Comparison of ENCODE assay signal across 2 cellular contexts in genomic region chr22:30881361-30882180, GRCh38.
TF ChIP-seq lines count a peak whose summit lies in the region.

No MANE protein-coding gene starts in this region.

TF ChIP-seq in K562, 482 proteins besides CTCF, POLR2A, EP300 and RAD21 (continued from another document):
- TF ChIP-seq MGA (IDR thresholded peaks at IDR 0.05): peak; percentile 52
- TF ChIP-seq MNT (conservative IDR thresholded peaks at IDR 0.05): peak in 1 of 2 experiments; percentile 74; a peak in 2 of 4 replicates
- TF ChIP-seq ZBTB17 (CRISPR knock-in tag; IDR thresholded peaks at IDR 0.05): no peak

TF ChIP-seq in HepG2, 621 proteins besides CTCF, POLR2A, EP300 and RAD21 (continued from another document and continues in another):
- TF ChIP-seq AHDC1 (CRISPR knock-in tag; IDR thresholded peaks at IDR 0.05; ENCODE audit: borderline replicate concordance) (no peak), ZNF430 (CRISPR knock-in tag; IDR thresholded peaks at IDR 0.05) (no peak), BHLHE40 (IDR thresholded peaks at IDR 0.05; ENCODE audit: low read length) (no peak), SOX13 (IDR thresholded peaks at IDR 0.05) (no peak), SOX13 (CRISPR knock-in tag; conservative IDR thresholded peaks at IDR 0.05 in 1 of 2, IDR thresholded peaks at IDR 0.05 in 1 of 2) (0 out of 4 replicates have a peak, but pooled peaks of 1 of the 2 experiments have one; percentile 10), NR2F1 (CRISPR knock-in tag; IDR thresholded peaks at IDR 0.05) (peak; percentile 34 to 44; a peak in 2 of 4 replicates), ZMAT3 (CRISPR knock-in tag; conservative IDR thresholded peaks at IDR 0.05) (0 out of 2 replicates have a peak, but pooled peaks have one; percentile 6), NFATC3 (CRISPR knock-in tag; IDR thresholded peaks at IDR 0.05) (no peak), ELF1 (CRISPR knock-in tag; IDR thresholded peaks at IDR 0.05) (peak; percentile 59; the same call in 1 of the 2 replicates), NR2F2 (IDR thresholded peaks at IDR 0.05; ENCODE audit: borderline replicate concordance, low read depth) (no peak; the same call in 1 of the 2 replicates), RXRB (CRISPR knock-in tag; IDR thresholded peaks at IDR 0.05; ENCODE audit: borderline replicate concordance) (peak; percentile 89), CBX2 (IDR thresholded peaks at IDR 0.05; ENCODE audit: low read depth, low read length) (no peak), CBX2 (CRISPR knock-in tag; IDR thresholded peaks at IDR 0.05; ENCODE audit: low read depth) (no peak), RFX3 (CRISPR knock-in tag; IDR thresholded peaks at IDR 0.05) (no peak), HES4 (CRISPR knock-in tag; IDR thresholded peaks at IDR 0.05; ENCODE audit: borderline replicate concordance) (no peak; the same call in 1 of the 2 replicates), MLXIP (CRISPR knock-in tag; IDR thresholded peaks at IDR 0.05; ENCODE audit: borderline replicate concordance) (no peak), ZBTB7A (CRISPR knock-in tag; IDR thresholded peaks at IDR 0.05) (peak; percentile 83), REPIN1 (CRISPR knock-in tag; IDR thresholded peaks at IDR 0.05; ENCODE audit: borderline replicate concordance, low read depth) (peak; percentile 36; the same call in 1 of the 2 replicates), RAD51 (IDR thresholded peaks at IDR 0.05; ENCODE audit: borderline replicate concordance) (no peak), PHF21A (CRISPR knock-in tag; IDR thresholded peaks at IDR 0.05) (peak; percentile 85), KLF9 (CRISPR knock-in tag; IDR thresholded peaks at IDR 0.05; ENCODE audit: low read depth) (no peak), MAF1 (CRISPR knock-in tag; IDR thresholded peaks at IDR 0.05; ENCODE audit: borderline replicate concordance) (no peak), MED8 (CRISPR knock-in tag; IDR thresholded peaks at IDR 0.05; ENCODE audit: insufficient replicate concordance) (no peak), ZFP62 (CRISPR knock-in tag; IDR thresholded peaks at IDR 0.05) (no peak), ZNF710 (CRISPR knock-in tag; IDR thresholded peaks at IDR 0.05; ENCODE audit: borderline replicate concordance) (peak; percentile 30; the same call in 1 of the 2 replicates), TMF1 (CRISPR knock-in tag; IDR thresholded peaks at IDR 0.05; ENCODE audit: low read depth) (peak; percentile 24; the same call in 1 of the 2 replicates), ZNF124 (CRISPR knock-in tag; IDR thresholded peaks at IDR 0.05) (no peak), MLX (CRISPR knock-in tag; IDR thresholded peaks at IDR 0.05) (no peak), FOXA1 (IDR thresholded peaks at IDR 0.05) (no peak), FOXA1 (CRISPR knock-in tag; IDR thresholded peaks at IDR 0.05) (peak; percentile 78), SNAPC5 (CRISPR knock-in tag; IDR thresholded peaks at IDR 0.05; ENCODE audit: borderline replicate concordance) (no peak), GATA4 (IDR thresholded peaks at IDR 0.05; ENCODE audit: borderline replicate concordance, low read depth) (no peak), CBX1 (IDR thresholded peaks at IDR 0.05; ENCODE audit: low read depth) (no peak), SKIL (CRISPR knock-in tag; IDR thresholded peaks at IDR 0.05; ENCODE audit: borderline replicate concordance) (no peak), ZNF274 (CRISPR knock-in tag; IDR thresholded peaks at IDR 0.05) (peak; percentile 22; the same call in 1 of the 2 replicates), SOX6 (IDR thresholded peaks at IDR 0.05) (no peak), SOX6 (CRISPR knock-in tag; IDR thresholded peaks at IDR 0.05) (peak; percentile 51), ZNF816 (CRISPR knock-in tag; IDR thresholded peaks at IDR 0.05; ENCODE audit: borderline replicate concordance) (no peak), CAMTA2 (CRISPR knock-in tag; IDR thresholded peaks at IDR 0.05; ENCODE audit: borderline replicate concordance) (0 out of 2 replicates have a peak, but pooled peaks have one; percentile 18), SYNCRIP (IDR thresholded peaks at IDR 0.05; ENCODE audit: insufficient read depth, low read depth, low read length) (no peak), FOXK1 (CRISPR knock-in tag; IDR thresholded peaks at IDR 0.05; ENCODE audit: borderline replicate concordance, low read depth) (no peak), XBP1 (CRISPR knock-in tag; IDR thresholded peaks at IDR 0.05) (no peak), ATF6 (CRISPR knock-in tag; conservative IDR thresholded peaks at IDR 0.05) (no peak), ZNF138 (CRISPR knock-in tag; IDR thresholded peaks at IDR 0.05; ENCODE audit: low read depth) (no peak), ZSCAN25 (CRISPR knock-in tag; IDR thresholded peaks at IDR 0.05) (peak; percentile 56; the same call in 1 of the 2 replicates), YEATS4 (CRISPR knock-in tag; IDR thresholded peaks at IDR 0.05; ENCODE audit: borderline replicate concordance) (peak; percentile 49; the same call in 1 of the 2 replicates), ELF4 (CRISPR knock-in tag; IDR thresholded peaks at IDR 0.05; ENCODE audit: borderline replicate concordance) (no peak), SUZ12 (IDR thresholded peaks at IDR 0.05; ENCODE audit: low read depth, low read length) (no peak), THRA (CRISPR knock-in tag; IDR thresholded peaks at IDR 0.05; ENCODE audit: borderline replicate concordance) (peak; percentile 95)
